9 cellular contexts compared by ENCODE assay signal in the genomic region with DNA sequence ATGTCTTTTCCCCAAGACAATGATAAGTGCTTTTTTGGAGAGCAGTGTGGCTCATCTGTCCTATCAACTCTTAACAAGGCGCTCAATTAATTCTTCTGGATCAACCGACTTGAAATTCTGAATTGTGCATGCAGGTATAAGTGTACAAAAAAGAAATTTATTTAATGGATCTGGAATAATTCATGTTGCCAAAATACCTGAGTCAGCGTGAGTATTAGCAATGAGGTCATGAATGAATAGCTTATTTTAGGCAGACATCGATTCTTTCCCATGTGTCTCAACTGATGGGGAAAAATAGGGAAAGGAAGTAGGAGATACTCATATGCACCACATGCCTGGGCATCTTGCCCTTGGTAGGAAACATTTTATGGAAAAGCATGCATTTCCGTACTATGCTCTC.
"Had no signal": no experiment of that assay in that cellular context is flagged by ENCODE, and none has a peak within 500 bp of the region (broad histone marks: within the 10 kb centered on the region; RNA-seq: fewer than 3 reads in every experiment).

No MANE protein-coding gene starts in this region.

- H3K4me1 Mint-ChIP-seq: IgD-negative memory B cell had no signal

- ATAC-seq: HCT116 had no signal

- H2AFZ ChIP-seq: GM23248 had no signal

- H3K9ac ChIP-seq: GM23248 had no signal

- DNase-seq: GM23248, GOT3, H7, HFFc6, KG1 had no signal

- H3K36me3 ChIP-seq: HAP-1 had no signal

- H3K9me3 Mint-ChIP-seq: HFFc6 had no signal

- H3K27me3 Mint-ChIP-seq: IgD-negative memory B cell had no signal

- H3K27ac Mint-ChIP-seq: HFFc6, IgD-negative memory B cell had no signal

- H3K4me1 ChIP-seq: HAP-1 had no signal

- H3K9me3 ChIP-seq: HAP-1 had no signal

- H3K4me3 Mint-ChIP-seq: HFFc6, IgD-negative memory B cell had no signal

- H3K4me3 ChIP-seq: GM23248, HAP-1 had no signal

- H3K27ac ChIP-seq: GM23248, HL-60 had no signal
